1 cellular context compared by ENCODE assay signal in genomic region chr4:53479731-53480525, GRCh38.
TF ChIP-seq lines count a peak whose summit lies in the region.

No MANE protein-coding gene starts in this region.

TF ChIP-seq in SK-N-SH, 30 proteins besides CTCF, POLR2A, EP300 and RAD21 (continued from another document):
- TF ChIP-seq USF2 (IDR thresholded peaks at IDR 0.05; ENCODE audit: borderline replicate concordance, low read depth, low read length) (no peak), RXRA (IDR thresholded peaks at IDR 0.05; ENCODE audit: borderline replicate concordance, low read depth) (no peak), FOXJ3 (CRISPR knock-in tag; IDR thresholded peaks at IDR 0.05) (no peak), TAF1 (IDR thresholded peaks at IDR 0.05; ENCODE audit: borderline replicate concordance, low read depth, low read length) (no peak), MAX (IDR thresholded peaks at IDR 0.05; ENCODE audit: low read depth) (no peak), SIN3A (IDR thresholded peaks at IDR 0.05; ENCODE audit: borderline replicate concordance, low read depth, low read length) (no peak), FOXM1 (IDR thresholded peaks at IDR 0.05; ENCODE audit: low read depth) (no peak), EZH2phosphoT487 (IDR thresholded peaks at IDR 0.05; ENCODE audit: borderline replicate concordance, low read depth) (no peak), SMC3 (IDR thresholded peaks at IDR 0.05; ENCODE audit: low read depth, low read length) (no peak), GATA2 (CRISPR knock-in tag; IDR thresholded peaks at IDR 0.05) (no peak), NFIC (IDR thresholded peaks at IDR 0.05; ENCODE audit: borderline replicate concordance) (no peak), TCF12 (IDR thresholded peaks at IDR 0.05) (peak; percentile 38; the same call in 1 of the 2 replicates), ELF1 (IDR thresholded peaks at IDR 0.05) (no peak), MXI1 (IDR thresholded peaks at IDR 0.05; ENCODE audit: low read depth, low read length) (no peak), JUND (IDR thresholded peaks at IDR 0.05) (peak; percentile 49), YY1 (IDR thresholded peaks at IDR 0.05; ENCODE audit: low read depth) (no peak), MEF2A (IDR thresholded peaks at IDR 0.05; ENCODE audit: borderline replicate concordance, low read depth) (no peak), FOSL2 (IDR thresholded peaks at IDR 0.05; ENCODE audit: borderline replicate concordance, low read depth) (peak; percentile 39; the same call in 1 of the 2 replicates), ZBTB33 (IDR thresholded peaks at IDR 0.05; ENCODE audit: borderline replicate concordance, low read depth) (no peak), PBX3 (IDR thresholded peaks at IDR 0.05) (no peak)
